ENCODE assay signal across 9 cellular contexts in the genomic region with DNA sequence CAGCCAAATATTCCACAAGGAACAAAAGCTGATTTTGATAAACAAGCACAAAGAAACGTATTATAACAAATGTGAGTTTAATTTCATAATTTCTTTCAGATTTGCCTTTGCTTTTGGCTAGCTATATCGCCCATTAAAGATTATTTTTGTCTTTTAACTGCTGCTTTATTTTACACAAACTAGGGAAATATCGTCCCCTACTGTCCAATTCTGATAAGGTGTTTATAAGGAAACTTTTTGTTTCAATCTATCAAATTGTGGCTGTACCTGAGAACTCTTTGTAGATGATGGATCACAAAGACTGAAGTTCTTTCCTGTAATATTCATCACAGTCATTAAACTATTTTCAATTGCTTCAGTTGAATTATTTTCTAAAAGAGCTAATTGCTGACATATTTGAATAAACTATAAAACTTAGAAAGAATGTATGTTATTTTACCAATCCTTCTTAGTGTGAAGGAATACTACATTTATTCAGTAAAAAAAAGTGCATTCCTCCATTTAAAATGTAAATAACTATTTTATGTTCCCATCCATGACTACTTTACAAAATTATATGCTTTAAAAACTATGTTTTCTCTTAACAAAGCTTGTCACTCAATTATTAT.
DNase-seq lines count a peak whose midpoint lies in the region; ATAC-seq and TF ChIP-seq lines count a peak whose summit lies in the region.
"Had no signal": no experiment of that assay in that cellular context is flagged by ENCODE, and none has a peak within 500 bp of the region (broad histone marks: within the 10 kb centered on the region; RNA-seq: fewer than 3 reads in every experiment).

No MANE protein-coding gene starts in this region.

- no peak for ATAC-seq in CD8-positive, alpha-beta T cell
- ATAC-seq in GM18873 (IDR thresholded peaks at IDR 0.05; ENCODE audit: low FRiP score, unreplicated experiment) (no peak), GM18505 (IDR thresholded peaks at IDR 0.05; ENCODE audit: unreplicated experiment) (no peak)

- WGBS in transverse colon (ENCODE audit: low coverage in 1 of 2), 2 donors = 19 to 22% methylated on average over 3 of the region's 3 CpGs

- H3K4me1 Mint-ChIP-seq in endothelial cell (ENCODE audit: unreplicated experiment) = no peaks in the 10 kb centered on the region
- H3K4me1 Mint-ChIP-seq in CD8-positive, alpha-beta T cell (ENCODE audit: low read depth) = no peaks in the 10 kb centered on the region

- no peaks in the 10 kb centered on the region for H3K27me3 Mint-ChIP-seq in endothelial cell (ENCODE audit: unreplicated experiment)
- no peaks in the 10 kb centered on the region for H3K27me3 Mint-ChIP-seq in CD8-positive, alpha-beta T cell (ENCODE audit: low read depth)

- H3K4me3 ChIP-seq in transverse colon = no peak overlapping the region
- H3K4me3 ChIP-seq in CD8-positive, alpha-beta T cell (ENCODE audit: low read depth, low read length) = no peak overlapping the region

- no peak for TF ChIP-seq EP300 in transverse colon (IDR thresholded peaks at IDR 0.05; ENCODE audit: low read depth)

- no peaks in the 10 kb centered on the region for H3K36me3 Mint-ChIP-seq in endothelial cell (ENCODE audit: low read depth, unreplicated experiment)
- no peaks in the 10 kb centered on the region for H3K36me3 Mint-ChIP-seq in CD8-positive, alpha-beta T cell

- no peaks in the 10 kb centered on the region for H3K36me3 ChIP-seq in transverse colon
- no peaks in the 10 kb centered on the region for H3K36me3 ChIP-seq in CD8-positive, alpha-beta T cell (ENCODE audit: insufficient read depth, low read length)
- H3K36me3 ChIP-seq: neutrophil had no signal

- intact Hi-C loops in transverse colon (cut with DNase I; ENCODE audit: low total_unique reads) = no loop called here
- intact Hi-C loops in CD8-positive, alpha-beta T cell (cut with DNase I, micrococcal nuclease) = no loop called here

- no peak overlapping the region for H3K27ac Mint-ChIP-seq in endothelial cell (ENCODE audit: unreplicated experiment)
- H3K27ac Mint-ChIP-seq in CD8-positive, alpha-beta T cell = no peak overlapping the region

- H3K9me3 ChIP-seq in transverse colon = no peaks in the 10 kb centered on the region
- H3K9me3 ChIP-seq in CD8-positive, alpha-beta T cell (ENCODE audit: low read length) = no peaks in the 10 kb centered on the region
- H3K9me3 ChIP-seq: neutrophil had no signal

- TF ChIP-seq CTCF in endothelial cell (IDR thresholded peaks at IDR 0.05; ENCODE audit: unreplicated experiment) (peak; percentile 76), transverse colon (IDR thresholded peaks at IDR 0.05) (peak in 3 of 5 experiments; percentile 21 to 41 (median 24))
- TF ChIP-seq CTCF in CD8-positive, alpha-beta T cell (IDR thresholded peaks at IDR 0.05) = no peak

- no peak overlapping the region for H3K4me3 Mint-ChIP-seq in endothelial cell (ENCODE audit: unreplicated experiment)
- H3K4me3 Mint-ChIP-seq in CD8-positive, alpha-beta T cell = no peak overlapping the region

- CTCF ChIA-PET in CD8-positive, alpha-beta T cell (lab: Charles Lee) = no interaction called here

- DNase-seq in SIG-M5 treated with dmso at 0.1 percent for 504 hours (lab: John Stamatoyannopoulos, UW; ENCODE audit: unreplicated experiment) (peak; percentile 14), SIG-M5 (lab: John Stamatoyannopoulos, UW) (no peak), NCI-H748 (lab: John Stamatoyannopoulos, UW; ENCODE audit: unreplicated experiment) (peak; percentile 90), endothelial cell (ENCODE audit: low spot score) (no peak), transverse colon (no peak)
- no peak for DNase-seq in CD8-positive, alpha-beta T cell

- H3K27ac ChIP-seq in transverse colon = no peak overlapping the region
- no peak overlapping the region for H3K27ac ChIP-seq in CD8-positive, alpha-beta T cell (ENCODE audit: low read depth, low read length)
- H3K27ac ChIP-seq: neutrophil had no signal

- H3K27me3 ChIP-seq in transverse colon = no peaks in the 10 kb centered on the region
- no peaks in the 10 kb centered on the region for H3K27me3 ChIP-seq in CD8-positive, alpha-beta T cell (ENCODE audit: insufficient read depth, low read length)
- H3K27me3 ChIP-seq: neutrophil had no signal

- in situ Hi-C loops in transverse colon (cut with MboI; ENCODE audit: low pct_ligation_motif_present in 1 of 4, low pct_unique_long_range_greater_than_20kb in 1 of 4, low sequenced_read_pairs in 3 of 4) = no loop called here

- no peak for TF ChIP-seq POLR2A in transverse colon (IDR thresholded peaks at IDR 0.05)
- TF ChIP-seq POLR2A in GM18505 (IDR thresholded peaks at IDR 0.05; ENCODE audit: borderline replicate concordance, extremely low read depth, insufficient read depth, insufficient read length) = no peak

- no peaks in the 10 kb centered on the region for H3K4me1 ChIP-seq in transverse colon
- no peaks in the 10 kb centered on the region for H3K4me1 ChIP-seq in CD8-positive, alpha-beta T cell (ENCODE audit: insufficient read depth, low read length)

- POLR2A ChIA-PET in CD8-positive, alpha-beta T cell (lab: Charles Lee) = no interaction called here

- H3K9me3 Mint-ChIP-seq in endothelial cell (ENCODE audit: unreplicated experiment) = no peaks in the 10 kb centered on the region
- no peaks in the 10 kb centered on the region for H3K9me3 Mint-ChIP-seq in CD8-positive, alpha-beta T cell

Comparison
In these comparisons a context has a peak if more than half of its experiments do, and no peak if none do; other contexts are left out.
1. DNase-seq: peak in SIG-M5 treated with dmso at 0.1 percent for 504 hours (single experiment) and NCI-H748 (single experiment); none in SIG-M5 (single experiment), endothelial cell (single experiment), transverse colon (single experiment) and CD8-positive, alpha-beta T cell (0 of 7).